9 cellular contexts compared by ENCODE assay signal in genomic region chrX:47859686-47860085, GRCh38.
"Had no signal": no experiment of that assay in that cellular context is flagged by ENCODE, and none has a peak within 500 bp of the region (broad histone marks: within the 10 kb centered on the region; RNA-seq: fewer than 3 reads in every experiment).

No MANE protein-coding gene starts in this region.

- ATAC-seq: HCT116, HepG2, K562 had no signal

- H3K9me3 ChIP-seq: HAP-1 had no signal

- DNase-seq: GM23248, GOT3, H7, HFFc6, IMR-90 had no signal

- H3K4me3 ChIP-seq: GM23248, HAP-1, K562 had no signal

- H3K4me1 ChIP-seq: HAP-1 had no signal
